ENCODE assay signal across 11 cellular contexts in the genomic region with DNA sequence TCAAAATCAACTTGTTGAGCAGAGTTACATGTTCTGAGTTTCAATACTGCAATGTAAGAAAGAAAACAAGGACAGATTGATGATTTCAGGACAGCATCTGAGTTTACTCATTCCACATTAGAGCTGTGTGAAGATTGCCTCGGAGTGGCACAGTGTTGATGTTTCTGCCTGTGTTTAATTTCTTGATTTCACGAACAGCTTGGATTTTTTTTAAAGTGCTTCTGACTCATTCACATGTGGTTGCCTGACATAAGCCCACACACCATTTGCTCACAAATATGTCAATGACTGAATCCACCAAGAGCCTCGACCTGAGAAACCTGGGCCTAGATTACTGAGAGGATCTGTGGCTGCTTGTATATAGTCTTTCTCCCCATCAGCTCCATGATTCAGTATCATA.
A peak's percentile ranks its signal among the peaks of the same experiment; 100 is the strongest.
DNase-seq lines count a peak whose midpoint lies in the region; ATAC-seq and TF ChIP-seq lines count a peak whose summit lies in the region.
"Had no signal": no experiment of that assay in that cellular context is flagged by ENCODE, and none has a peak within 500 bp of the region (broad histone marks: within the 10 kb centered on the region; RNA-seq: fewer than 3 reads in every experiment).

No MANE protein-coding gene starts in this region.

- ATAC-seq in activated T-cell treated with anti-CD3 and anti-CD28 coated beads, Interleukin-2, amount 50 U/mL, for 72 hours (replicated peaks in 1 of 2), result peak; percentile 93 to 97
- no peak for ATAC-seq in GM19463 (IDR thresholded peaks at IDR 0.05; ENCODE audit: unreplicated experiment)

- H3K4me3 Mint-ChIP-seq in activated T-cell treated with anti-CD3 and anti-CD28 coated beads, Interleukin-2, amount 50 U/mL, for 72 hours, result no peak overlapping the region

- H3K9me3 Mint-ChIP-seq in activated T-cell treated with anti-CD3 and anti-CD28 coated beads, Interleukin-2, amount 50 U/mL, for 72 hours, result no peaks in the 10 kb centered on the region

- H3K4me3 ChIP-seq in fibroblast of mammary gland (ENCODE audit: control insufficient read depth, low read depth, low read length) (no peak overlapping the region), BE2C (ENCODE audit: low read depth, low read length) (no peak overlapping the region)
- H3K4me3 ChIP-seq: BLaER1 treated with 17β-estradiol and CSF1 and Interleukin-3, amounts not matched to agents 10 nM and 100 nM had no signal

- no peak overlapping the region for H3K27ac Mint-ChIP-seq in activated T-cell treated with anti-CD3 and anti-CD28 coated beads, Interleukin-2, amount 50 U/mL, for 72 hours

- H3K36me3 ChIP-seq in BE2C, result no peaks in the 10 kb centered on the region
- H3K36me3 ChIP-seq: BLaER1 treated with 17β-estradiol and CSF1 and Interleukin-3, amounts not matched to agents 10 nM and 100 nM had no signal

- no peaks in the 10 kb centered on the region for H3K27me3 ChIP-seq in BE2C
- H3K27me3 ChIP-seq: BLaER1 treated with 17β-estradiol and CSF1 and Interleukin-3, amounts not matched to agents 10 nM and 100 nM had no signal

- no peaks in the 10 kb centered on the region for H3K4me1 ChIP-seq in BE2C

- TF ChIP-seq CTCF in fibroblast of mammary gland (conservative IDR thresholded peaks at IDR 0.05; ENCODE audit: control insufficient read depth, insufficient read depth, low read depth, low read length), result no peak
- no peak for TF ChIP-seq CTCF in BE2C (IDR thresholded peaks at IDR 0.05; ENCODE audit: low read depth, low read length)

- no peaks in the 10 kb centered on the region for H3K36me3 Mint-ChIP-seq in activated T-cell treated with anti-CD3 and anti-CD28 coated beads, Interleukin-2, amount 50 U/mL, for 72 hours (ENCODE audit: insufficient read depth in 2 of 2)

- no peaks in the 10 kb centered on the region for H3K9me3 ChIP-seq in BE2C
- H3K9me3 ChIP-seq: BLaER1 treated with 17β-estradiol and CSF1 and Interleukin-3, amounts not matched to agents 10 nM and 100 nM had no signal

- H3K4me1 Mint-ChIP-seq in activated T-cell treated with anti-CD3 and anti-CD28 coated beads, Interleukin-2, amount 50 U/mL, for 72 hours (ENCODE audit: low read depth), result no peaks in the 10 kb centered on the region

- no peaks in the 10 kb centered on the region for H3K27me3 Mint-ChIP-seq in activated T-cell treated with anti-CD3 and anti-CD28 coated beads, Interleukin-2, amount 50 U/mL, for 72 hours (ENCODE audit: low read depth)

- DNase-seq in activated T-cell treated with anti-CD3 and anti-CD28 coated beads, Interleukin-2, amount 50 U/mL, for 72 hours, result peak; percentile 16 to 24
- no peak for DNase-seq in activated T-cell treated with anti-CD3 and anti-CD28 coated beads, Interleukin-2, amount 50 U/mL, for 1 hour
- peak; percentile 75 for DNase-seq in RPMI7951 (ENCODE audit: low read depth)
- DNase-seq in fibroblast of mammary gland (ENCODE audit: low read depth), result peak; percentile 94
- DNase-seq in stromal cell of bone marrow (ENCODE audit: low read depth), result peak; percentile 75
- DNase-seq in dermis blood vessel endothelial cell, result no peak
- no peak for DNase-seq in BE2C
- DNase-seq: GOT3, NCI-H1417 treated with DMSO at 0.1 percent for 48 hours had no signal

Comparison
In these comparisons a context has a peak if more than half of its experiments do, and no peak if none do; other contexts are left out.
1. DNase-seq: peak in activated T-cell treated with anti-CD3 and anti-CD28 coated beads, Interleukin-2, amount 50 U/mL, for 72 hours (2 of 2), RPMI7951 (single experiment), fibroblast of mammary gland (single experiment) and stromal cell of bone marrow (single experiment); none in activated T-cell treated with anti-CD3 and anti-CD28 coated beads, Interleukin-2, amount 50 U/mL, for 1 hour (single experiment), dermis blood vessel endothelial cell (single experiment) and BE2C (single experiment).